ENCODE assay signal across 28 cellular contexts in the genomic region with DNA sequence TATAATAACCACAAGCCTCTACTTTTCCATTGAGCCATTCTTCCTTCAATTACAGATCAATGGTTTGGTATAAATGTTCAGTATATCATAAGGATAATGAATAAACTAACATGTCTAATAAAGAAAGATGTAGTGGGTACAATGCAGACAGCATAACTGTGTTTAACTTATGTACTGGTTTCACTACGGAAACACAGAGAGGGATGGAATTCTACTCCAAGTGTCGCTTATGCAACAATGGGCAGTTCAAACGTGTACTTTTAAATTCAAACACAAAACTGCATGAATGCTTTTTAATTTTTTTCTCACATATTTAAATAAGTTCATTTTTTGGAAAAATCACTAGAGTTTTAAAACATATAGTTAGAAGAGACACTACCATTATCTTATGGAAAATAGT.
"Had no signal": no experiment of that assay in that cellular context is flagged by ENCODE, and none has a peak within 500 bp of the region (broad histone marks: within the 10 kb centered on the region; RNA-seq: fewer than 3 reads in every experiment).

No MANE protein-coding gene starts in this region.

- H3K36me3 ChIP-seq: heart left ventricle, left ventricle myocardium inferior, ovary, prostate gland, sigmoid colon, stomach, thyroid gland, transverse colon, upper lobe of left lung, vagina had no signal

- H3K36me3 Mint-ChIP-seq: naive thymus-derived CD4-positive, alpha-beta T cell; natural killer cell treated with Interleukin-12 subunit alpha and Interleukin-12 subunit beta and Interleukin-15 and Interleukin-18, amount 100 ng/mL, for 72 hours had no signal

- DNase-seq: heart left ventricle; islet precursor cell; kidney glomerular epithelial cell; left cardiac atrium; left ventricle myocardium inferior; mesendoderm; midbrain; mucosa of descending colon; naive thymus-derived CD4-positive, alpha-beta T cell; ovary; posterior cingulate gyrus; retina; right cardiac atrium; sigmoid colon; stimulated activated CD4-positive, alpha-beta T cell treated with anti-CD3 and anti-CD28 coated beads, Interleukin-1b, Interleukin-23, amount 100 ng/mL, for 48 hours; stimulated activated CD4-positive, alpha-beta T cell treated with anti-CD3 and anti-CD28 coated beads, Interleukin-2, amount 100 ng/mL, for 48 hours; stimulated activated naive B cell treated with anti-CD40 and anti-IgM and Interleukin-4, amounts not matched to agents 10 μg/mL and 1 μg/mL and 100 μg/mL, for 72 hours; stimulated activated naive CD8-positive, alpha-beta T cell treated with anti-CD3 and anti-CD28 coated beads, Interleukin-15, Interleukin-2, amounts not matched to agents 100 U/mL and 50 U/mL, for 24 hours; stomach; testis; thyroid gland; transverse colon; upper lobe of left lung had no signal

- H3K27me3 Mint-ChIP-seq: natural killer cell treated with Interleukin-12 subunit alpha and Interleukin-12 subunit beta and Interleukin-15 and Interleukin-18, amount 100 ng/mL, for 72 hours; stimulated activated naive B cell treated with anti-CD40 and anti-IgM and Interleukin-4, amounts not matched to agents 10 μg/mL and 1 μg/mL and 100 μg/mL, for 72 hours had no signal

- ATAC-seq: heart left ventricle; left cardiac atrium; mucosa of descending colon; naive thymus-derived CD4-positive, alpha-beta T cell; natural killer cell treated with Interleukin-12 subunit alpha and Interleukin-12 subunit beta and Interleukin-15 and Interleukin-18, amount 100 ng/mL, for 72 hours; right cardiac atrium; stimulated activated naive B cell treated with anti-CD40 and anti-IgM and Interleukin-4, amounts not matched to agents 10 μg/mL and 1 μg/mL and 100 μg/mL, for 72 hours; stimulated activated naive CD8-positive, alpha-beta T cell treated with anti-CD3 and anti-CD28 coated beads, Interleukin-15, Interleukin-2, amounts not matched to agents 100 U/mL and 50 U/mL, for 24 hours had no signal

- H3K4me1 ChIP-seq: prostate gland, sigmoid colon, testis, thyroid gland, vagina had no signal

- H3K27me3 ChIP-seq: heart left ventricle, ovary, sigmoid colon, stomach, testis, thyroid gland, transverse colon, upper lobe of left lung, vagina had no signal

- H3K9me3 Mint-ChIP-seq: natural killer cell treated with Interleukin-12 subunit alpha and Interleukin-12 subunit beta and Interleukin-15 and Interleukin-18, amount 100 ng/mL, for 72 hours; stimulated activated naive B cell treated with anti-CD40 and anti-IgM and Interleukin-4, amounts not matched to agents 10 μg/mL and 1 μg/mL and 100 μg/mL, for 72 hours had no signal

- H3K9me3 ChIP-seq: heart left ventricle, left ventricle myocardium inferior, mucosa of descending colon, ovary, prostate gland, sigmoid colon, stomach, testis, thyroid gland, transverse colon, upper lobe of left lung, vagina had no signal

- H3K27ac ChIP-seq: heart left ventricle, left ventricle myocardium inferior, ovary, prostate gland, sigmoid colon, stomach, testis, thyroid gland, transverse colon, vagina had no signal

- H3K27ac Mint-ChIP-seq: naive thymus-derived CD4-positive, alpha-beta T cell; natural killer cell treated with Interleukin-12 subunit alpha and Interleukin-12 subunit beta and Interleukin-15 and Interleukin-18, amount 100 ng/mL, for 72 hours had no signal

- H3K4me1 Mint-ChIP-seq: naive thymus-derived CD4-positive, alpha-beta T cell had no signal

- H3K4me2 ChIP-seq: smooth muscle cell had no signal

- H3K4me3 Mint-ChIP-seq: naive thymus-derived CD4-positive, alpha-beta T cell; natural killer cell treated with Interleukin-12 subunit alpha and Interleukin-12 subunit beta and Interleukin-15 and Interleukin-18, amount 100 ng/mL, for 72 hours; stimulated activated naive B cell treated with anti-CD40 and anti-IgM and Interleukin-4, amounts not matched to agents 10 μg/mL and 1 μg/mL and 100 μg/mL, for 72 hours had no signal

- H3K4me3 ChIP-seq: heart left ventricle, left ventricle myocardium inferior, lung, mucosa of descending colon, ovary, prostate gland, sigmoid colon, smooth muscle cell, stomach, testis, thyroid gland, transverse colon, upper lobe of left lung, vagina had no signal
